15 cellular contexts compared by ENCODE assay signal in the genomic region with DNA sequence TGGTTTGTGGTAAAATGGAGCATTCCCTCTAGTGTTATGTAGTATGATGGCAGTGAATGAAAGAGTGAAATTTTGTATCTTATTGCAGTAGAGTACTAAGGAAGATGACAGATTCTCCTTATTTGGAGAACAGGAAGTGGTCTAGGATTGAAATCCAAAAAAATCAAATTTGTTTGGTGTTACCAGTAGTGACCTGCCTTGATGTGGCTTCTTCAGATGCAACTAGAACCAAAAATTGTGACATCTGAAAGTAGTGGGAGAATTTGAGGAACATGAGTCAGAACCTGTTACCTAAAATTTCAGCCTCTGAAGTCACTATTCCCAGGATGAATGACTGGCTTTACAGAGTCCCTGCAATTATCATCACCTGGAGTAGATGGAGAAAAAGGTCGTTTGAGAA.
DNase-seq lines count a peak whose midpoint lies in the region; ATAC-seq and TF ChIP-seq lines count a peak whose summit lies in the region.
"Had no signal": no experiment of that assay in that cellular context is flagged by ENCODE, and none has a peak within 500 bp of the region (broad histone marks: within the 10 kb centered on the region; RNA-seq: fewer than 3 reads in every experiment).

No MANE protein-coding gene starts in this region.

- no peaks in the 10 kb centered on the region for H3F3A ChIP-seq in PC-3 (ENCODE audit: low read length, unreplicated experiment)

- H3K9ac ChIP-seq in PC-3 (ENCODE audit: low read length), result no peak overlapping the region
- H3K9ac ChIP-seq: parathyroid adenoma had no signal

- H3K36me3 ChIP-seq in ACC112 (ENCODE audit: insufficient read depth, low read length), result no peaks in the 10 kb centered on the region
- no peaks in the 10 kb centered on the region for H3K36me3 ChIP-seq in PC-3 (ENCODE audit: low read depth, low read length)
- H3K36me3 ChIP-seq in aorta (ENCODE audit: control insufficient read depth in 1 of 2, insufficient read depth in 2 of 2, low read length in 1 of 2), result no peaks in the 10 kb centered on the region
- no peaks in the 10 kb centered on the region for H3K36me3 ChIP-seq in ascending aorta
- H3K36me3 ChIP-seq: vagina had no signal

- POLR2A ChIA-PET in PC-3 (lab: Charles Lee; ENCODE audit: unreplicated experiment), result no interaction called here

- no peaks in the 10 kb centered on the region for H4K20me1 ChIP-seq in PC-3 (ENCODE audit: low read length)

- no peaks in the 10 kb centered on the region for H3K9me3 ChIP-seq in PC-3 (ENCODE audit: low read length)
- no peaks in the 10 kb centered on the region for H3K9me3 ChIP-seq in aorta (ENCODE audit: control insufficient read depth, low read length)
- no peaks in the 10 kb centered on the region for H3K9me3 ChIP-seq in ascending aorta

- BruUV-seq in PC-3 (replicated peaks; lab: Mats Ljungman, UMichigan), result no TSS peak

- CTCF ChIA-PET in PC-3 (lab: Charles Lee), result no interaction called here

- H3K4me3 ChIP-seq in ACC112 (ENCODE audit: low read depth, low read length), result no peak overlapping the region
- H3K4me3 ChIP-seq in PC-3 (ENCODE audit: low read length), result no peak overlapping the region
- H3K4me3 ChIP-seq in choroid plexus epithelial cell (ENCODE audit: low read depth, low read length), result no peak overlapping the region
- H3K4me3 ChIP-seq in aorta (ENCODE audit: low read length in 2 of 2), result no peak overlapping the region
- no peak overlapping the region for H3K4me3 ChIP-seq in ascending aorta
- H3K4me3 ChIP-seq: vagina had no signal

- H2AFZ ChIP-seq in ACC112 (ENCODE audit: low read length, unreplicated experiment) (no peak overlapping the region), PC-3 (ENCODE audit: low read length) (no peak overlapping the region)
- H2AFZ ChIP-seq: parathyroid adenoma had no signal

- H3K27me3 ChIP-seq in ACC112 (ENCODE audit: insufficient read depth, low read length), result no peaks in the 10 kb centered on the region
- H3K27me3 ChIP-seq in PC-3 (ENCODE audit: low read length), result no peaks in the 10 kb centered on the region
- no peaks in the 10 kb centered on the region for H3K27me3 ChIP-seq in aorta (ENCODE audit: control insufficient read depth in 1 of 2, insufficient read depth in 2 of 2, low read length in 1 of 2)
- H3K27me3 ChIP-seq in ascending aorta, result no peaks in the 10 kb centered on the region
- H3K27me3 ChIP-seq: vagina had no signal

- intact Hi-C loops in PC-3 (cut with micrococcal nuclease) (loop anchor here (10.0 kb wide), 1 partner anchor 190 kb away; no protein-coding TSS in a partner anchor), aorta (cut with DNase I) (no loop called here), ascending aorta (cut with DNase I) (no loop called here)

- H3K27ac ChIP-seq in ACC112 (ENCODE audit: low read depth, low read length) (0 out of 2 replicates have a peak overlapping the region, but pooled peaks have one; percentile 23), PC-3 (ENCODE audit: low read length) (0 out of 2 replicates have a peak overlapping the region, but pooled peaks have one; percentile 11), aorta (ENCODE audit: low read depth in 1 of 2, low read length in 2 of 2) (no peak overlapping the region), ascending aorta (no peak overlapping the region)
- H3K27ac ChIP-seq: parathyroid adenoma, vagina had no signal

- DNase-seq in H4 (ENCODE audit: low spot score) (peak; percentile 37), PC-3 (peak; percentile 19), choroid plexus epithelial cell (ENCODE audit: low read depth) (peak; percentile 11), aorta (no peak), ascending aorta (ENCODE audit: low spot score in 2 of 2) (no peak), NCI-H446 (lab: John Stamatoyannopoulos, UW) (no peak)
- no peak for DNase-seq in effector CD8-positive, alpha-beta T cell (lab: John Stamatoyannopoulos, UW)
- DNase-seq: activated CD4-positive, alpha-beta T cell treated with anti-CD3 and anti-CD28 coated beads, Interleukin-2, amount 50 U/mL, for 1 hour; C1 segment of cervical spinal cord; H9; NCI-H1930; NCI-H82 had no signal

- 85 to 88% methylated on average over 1 of the region's 1 CpG for WGBS in aorta, 2 donors

- H3K4me1 ChIP-seq in ACC112 (ENCODE audit: control insufficient read depth, insufficient read depth, low read length, unreplicated experiment), result peaks cover 4% of the 10 kb centered on the region
- H3K4me1 ChIP-seq in PC-3 (ENCODE audit: insufficient read depth, low read length), result peaks cover 14% of the 10 kb centered on the region; the same call in 1 of the 2 replicates
- no peaks in the 10 kb centered on the region for H3K4me1 ChIP-seq in aorta (ENCODE audit: control insufficient read depth in 1 of 2, insufficient read depth in 2 of 2, low read length in 2 of 2)
- no peaks in the 10 kb centered on the region for H3K4me1 ChIP-seq in ascending aorta
- H3K4me1 ChIP-seq: parathyroid adenoma, vagina had no signal

- H3K9me2 ChIP-seq in PC-3 (replicated peaks; ENCODE audit: low read length), result no peaks in the 10 kb centered on the region

- no peak overlapping the region for H3K4me2 ChIP-seq in PC-3 (ENCODE audit: low read length)

- ATAC-seq in PC-3 (no peak), aorta (ENCODE audit: low FRiP score) (no peak)

- TF ChIP-seq CTCF in PC-3 (conservative IDR thresholded peaks at IDR 0.05; ENCODE audit: low read depth, low read length), result no peak
- TF ChIP-seq CTCF in choroid plexus epithelial cell (conservative IDR thresholded peaks at IDR 0.05; ENCODE audit: low read depth, low read length), result no peak
- TF ChIP-seq CTCF in ascending aorta (IDR thresholded peaks at IDR 0.05), result no peak

- H3K79me2 ChIP-seq in ACC112 (ENCODE audit: control insufficient read depth, insufficient read depth, low read length, unreplicated experiment) (no peaks in the 10 kb centered on the region), PC-3 (ENCODE audit: low read length) (no peaks in the 10 kb centered on the region)
- H3K79me2 ChIP-seq: parathyroid adenoma had no signal

Comparison
In these comparisons a context has a peak if more than half of its experiments do, and no peak if none do; other contexts are left out.
1. H3K27ac ChIP-seq: peak in ACC112 (single experiment) and PC-3 (single experiment); none in aorta (0 of 2) and ascending aorta (0 of 2).
2. DNase-seq: peak in H4 (single experiment), PC-3 (single experiment) and choroid plexus epithelial cell (single experiment); none in aorta (0 of 2), ascending aorta (0 of 2), effector CD8-positive, alpha-beta T cell (single experiment) and NCI-H446 (0 of 2).